ENCODE assay signal across 15 cellular contexts in genomic region chr3:182509844-182510460, GRCh38.
"Had no signal": no experiment of that assay in that cellular context is flagged by ENCODE, and none has a peak within 500 bp of the region (broad histone marks: within the 10 kb centered on the region; RNA-seq: fewer than 3 reads in every experiment).

No MANE protein-coding gene starts in this region.

- H3K9me3 ChIP-seq: breast epithelium, heart left ventricle, right atrium auricular region, tibial artery had no signal

- H3K4me3 ChIP-seq: breast epithelium, heart left ventricle, right atrium auricular region, smooth muscle cell, tibial artery had no signal

- H3K4me3 Mint-ChIP-seq: activated CD4-positive, alpha-beta memory T cell treated with anti-CD3 and anti-CD28 coated beads, Interleukin-2, amount 10 ng/mL, durations not matched to agents 7 days and 5 days; activated naive CD8-positive, alpha-beta T cell treated with anti-CD3 and anti-CD28 coated beads for 36 hours had no signal

- H3K27ac Mint-ChIP-seq: activated CD4-positive, alpha-beta memory T cell treated with anti-CD3 and anti-CD28 coated beads, Interleukin-2, amount 10 ng/mL, durations not matched to agents 7 days and 5 days; activated naive CD8-positive, alpha-beta T cell treated with anti-CD3 and anti-CD28 coated beads for 36 hours had no signal

- H3K27me3 ChIP-seq: breast epithelium, foreskin keratinocyte, right atrium auricular region, tibial artery had no signal

- H3K9me3 Mint-ChIP-seq: activated CD4-positive, alpha-beta memory T cell treated with anti-CD3 and anti-CD28 coated beads, Interleukin-2, amount 10 ng/mL, durations not matched to agents 7 days and 5 days; activated naive CD8-positive, alpha-beta T cell treated with anti-CD3 and anti-CD28 coated beads for 36 hours had no signal

- H3K36me3 Mint-ChIP-seq: activated naive CD8-positive, alpha-beta T cell treated with anti-CD3 and anti-CD28 coated beads for 36 hours had no signal

- H3K4me1 Mint-ChIP-seq: activated CD4-positive, alpha-beta memory T cell treated with anti-CD3 and anti-CD28 coated beads, Interleukin-2, amount 10 ng/mL, durations not matched to agents 7 days and 5 days; activated naive CD8-positive, alpha-beta T cell treated with anti-CD3 and anti-CD28 coated beads for 36 hours had no signal

- H3K27ac ChIP-seq: breast epithelium, foreskin keratinocyte, heart left ventricle, right atrium auricular region, tibial artery had no signal

- DNase-seq: activated CD4-positive, alpha-beta memory T cell treated with anti-CD3 and anti-CD28 coated beads, Interleukin-2, amount 10 ng/mL, durations not matched to agents 7 days and 5 days; activated CD4-positive, alpha-beta T cell treated with anti-CD3 and anti-CD28 coated beads for 1 hour; activated gamma-delta T cell treated with Interleukin-2 at 50 U/mL for 16 hours; activated naive CD8-positive, alpha-beta T cell treated with anti-CD3 and anti-CD28 coated beads for 36 hours; activated T-cell treated with anti-CD3 and anti-CD28 coated beads, Interleukin-2, amount 50 U/mL, for 48 hours; foreskin keratinocyte; heart left ventricle; T-helper 9 cell; tibial artery had no signal

- H3K4me2 ChIP-seq: smooth muscle cell had no signal

- FAIRE-seq: colon, endothelial cell of umbilical vein, islet of Langerhans had no signal

- H3K36me3 ChIP-seq: breast epithelium, heart left ventricle, right atrium auricular region, tibial artery had no signal

- ATAC-seq: foreskin keratinocyte, heart left ventricle had no signal

- H3K4me1 ChIP-seq: breast epithelium, foreskin keratinocyte, heart left ventricle, right atrium auricular region, tibial artery had no signal
